8 cellular contexts compared by ENCODE assay signal in the genomic region with DNA sequence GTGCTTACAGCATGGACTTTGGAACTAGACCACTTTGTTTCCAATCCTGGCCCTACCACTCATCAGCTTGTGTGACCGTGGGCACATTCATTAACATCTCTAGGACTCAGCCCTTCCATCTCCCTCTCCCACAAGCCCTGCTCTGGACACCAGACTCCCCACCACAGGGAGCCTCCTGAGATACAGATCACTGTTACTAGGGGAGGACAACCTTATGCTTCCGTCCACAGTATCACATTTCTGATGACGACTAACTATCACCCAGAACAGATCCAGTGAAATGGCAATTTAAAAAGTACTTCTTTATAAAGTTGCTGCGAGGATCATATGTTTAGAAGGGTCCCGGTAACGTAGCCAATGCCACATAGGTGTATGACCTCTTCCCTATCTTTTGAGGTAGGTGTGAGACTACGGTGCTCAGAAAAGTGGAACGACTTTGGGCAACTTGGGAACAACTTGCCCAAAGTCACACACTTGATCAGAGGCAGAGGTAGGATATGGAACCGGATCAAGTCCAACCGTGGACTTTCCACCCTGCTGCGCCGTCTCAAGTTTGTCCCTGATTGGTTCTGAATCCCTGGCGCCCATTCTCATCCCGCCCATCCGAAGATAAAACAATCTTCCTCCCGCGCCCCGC.
DNase-seq lines count a peak whose midpoint lies in the region; ATAC-seq and TF ChIP-seq lines count a peak whose summit lies in the region.

No MANE protein-coding gene starts in this region.

- peak overlapping the region; percentile 58 to 81 (median 67) for H3K4me3 ChIP-seq in BLaER1 treated with 17β-estradiol and CSF1 and Interleukin-3, amounts not matched to agents 10 nM and 100 nM
- peak overlapping the region; percentile 34 to 74 (median 64) for H3K4me3 ChIP-seq in dorsolateral prefrontal cortex

- H3K4me1 ChIP-seq in BLaER1 treated with 17β-estradiol and CSF1 and Interleukin-3, amounts not matched to agents 10 nM and 100 nM: peaks cover 14 to 29% (median 23%) of the 10 kb centered on the region in 10 experiments; a peak in 18 of 20 replicates

- TF ChIP-seq CTCF in dorsolateral prefrontal cortex (IDR thresholded peaks at IDR 0.05 in 54 of 56, conservative IDR thresholded peaks at IDR 0.05 in 2 of 56; ENCODE audit: low read depth in 1 of 56, partially characterized antibody in 56 of 56) (no peak), nephron (IDR thresholded peaks at IDR 0.05; ENCODE audit: unreplicated experiment in 3 of 3) (no peak)

- peaks cover 0 to 15% (median 8%) of the 10 kb centered on the region in 11 experiments; a peak in 15 of 22 replicates for H3K27me3 ChIP-seq in BLaER1 treated with 17β-estradiol and CSF1 and Interleukin-3, amounts not matched to agents 10 nM and 100 nM
- peaks cover 0 to 3% (median 0%) of the 10 kb centered on the region in 45 donors for H3K27me3 ChIP-seq in dorsolateral prefrontal cortex

- H3K9me3 ChIP-seq in BLaER1 treated with 17β-estradiol and CSF1 and Interleukin-3, amounts not matched to agents 10 nM and 100 nM (replicated peaks in 1 of 11): no peaks in the 10 kb centered on the region

- H3K36me3 Mint-ChIP-seq in nephron (ENCODE audit: low read depth): no peaks in the 10 kb centered on the region

- peak overlapping the region; percentile 79 to 93 (median 79) for H3K27ac Mint-ChIP-seq in nephron

- peak overlapping the region in 6 of 11 experiments; percentile 6 to 56 (median 12); a peak in 6 of 22 replicates for H3K27ac ChIP-seq in BLaER1 treated with 17β-estradiol and CSF1 and Interleukin-3, amounts not matched to agents 10 nM and 100 nM
- H3K27ac ChIP-seq in dorsolateral prefrontal cortex: peak overlapping the region in 1 of 59 donors; percentile 6
- H3K27ac ChIP-seq in caudate nucleus (ENCODE audit: low read depth, low read length): no peak overlapping the region

- H3K27me3 Mint-ChIP-seq in nephron (ENCODE audit: low read depth): peaks cover 28% of the 10 kb centered on the region

- no peaks in the 10 kb centered on the region for H3K36me3 ChIP-seq in BLaER1 treated with 17β-estradiol and CSF1 and Interleukin-3, amounts not matched to agents 10 nM and 100 nM

- intact Hi-C loops in dorsolateral prefrontal cortex (cut with DNase I): loop anchor here (2.0 to 10.0 kb wide), 4 partner anchors 133 to 263 kb away; a partner anchor contains a TSS

- ATAC-seq in GM21447 (IDR thresholded peaks at IDR 0.05; ENCODE audit: unreplicated experiment): peak; percentile 7

- peaks cover 3% of the 10 kb centered on the region for H3K9me3 Mint-ChIP-seq in nephron

- peak overlapping the region; percentile 49 to 76 (median 68) for H3K9ac ChIP-seq in BLaER1 treated with 17β-estradiol and CSF1 and Interleukin-3, amounts not matched to agents 10 nM and 100 nM

- peak overlapping the region; percentile 88 to 97 (median 94) for H3K4me2 ChIP-seq in BLaER1 treated with 17β-estradiol and CSF1 and Interleukin-3, amounts not matched to agents 10 nM and 100 nM

- peaks cover 51% of the 10 kb centered on the region for H3K4me1 Mint-ChIP-seq in nephron

- no peaks in the 10 kb centered on the region for H4K20me1 ChIP-seq in BLaER1 treated with 17β-estradiol and CSF1 and Interleukin-3, amounts not matched to agents 10 nM and 100 nM

- DNase-seq in NCI-H2107 treated with DMSO at 0.1 percent for 48 hours (lab: John Stamatoyannopoulos, UW; ENCODE audit: unreplicated experiment) (peak; percentile 36), dorsolateral prefrontal cortex (no peak), caudate nucleus (lab: John Stamatoyannopoulos, UW) (no peak), RPMI8226 (no peak)
- DNase-seq in activated CD4-positive, CD25-positive, alpha-beta regulatory T cell treated with anti-CD3 and anti-CD28 coated beads, Interleukin-2, amount 50 U/mL, for 72 hours: no peak

- peak overlapping the region; percentile 81 to 89 (median 86) for H3K4me3 Mint-ChIP-seq in nephron
